ENCODE assay signal across 8 cellular contexts in genomic region chr4:1793496-1793840, GRCh38. TPM values are rescaled to one million over a fixed set of nuclear protein-coding genes. Genes with fewer than 3 reads are reported as not detected.
A peak's percentile ranks its signal among the peaks of the same experiment; 100 is the strongest.
DNase-seq lines count a peak whose midpoint lies in the region; ATAC-seq and TF ChIP-seq lines count a peak whose summit lies in the region.

No MANE protein-coding gene starts in this region.

- H3K9me3 Mint-ChIP-seq in activated naive CD8-positive, alpha-beta T cell treated with anti-CD3 and anti-CD28 coated beads, Interleukin-2, amount 10 ng/mL, durations not matched to agents 7 days and 5 days: no peaks in the 10 kb centered on the region

- POLR2A ChIA-PET in activated naive CD8-positive, alpha-beta T cell treated with anti-CD3 and anti-CD28 coated beads, Interleukin-2, amount 10 ng/mL, durations not matched to agents 7 days and 5 days (lab: Charles Lee): no interaction called here

- no peaks in the 10 kb centered on the region for H3K36me3 Mint-ChIP-seq in activated naive CD8-positive, alpha-beta T cell treated with anti-CD3 and anti-CD28 coated beads, Interleukin-2, amount 10 ng/mL, durations not matched to agents 7 days and 5 days

- no peak overlapping the region for H2AFZ ChIP-seq in MM.1S (ENCODE audit: low read length)

- no peaks in the 10 kb centered on the region for H3K4me1 Mint-ChIP-seq in activated naive CD8-positive, alpha-beta T cell treated with anti-CD3 and anti-CD28 coated beads, Interleukin-2, amount 10 ng/mL, durations not matched to agents 7 days and 5 days

- H3K4me3 ChIP-seq in MM.1S (ENCODE audit: low read length) (peak overlapping the region; percentile 40; the same call in 1 of the 2 replicates), kidney epithelial cell (ENCODE audit: low read depth, low read length) (peak overlapping the region; percentile 41)

- H3K79me2 ChIP-seq in MM.1S (ENCODE audit: low read length): no peaks in the 10 kb centered on the region

- no peak overlapping the region for H3K4me3 Mint-ChIP-seq in activated naive CD8-positive, alpha-beta T cell treated with anti-CD3 and anti-CD28 coated beads, Interleukin-2, amount 10 ng/mL, durations not matched to agents 7 days and 5 days

- H3K27me3 Mint-ChIP-seq in activated naive CD8-positive, alpha-beta T cell treated with anti-CD3 and anti-CD28 coated beads, Interleukin-2, amount 10 ng/mL, durations not matched to agents 7 days and 5 days: peaks cover 31% of the 10 kb centered on the region

- H3K27ac Mint-ChIP-seq in activated naive CD8-positive, alpha-beta T cell treated with anti-CD3 and anti-CD28 coated beads, Interleukin-2, amount 10 ng/mL, durations not matched to agents 7 days and 5 days: no peak overlapping the region

- DNase-seq in MM.1S: peak; percentile 15
- DNase-seq in activated naive CD8-positive, alpha-beta T cell treated with anti-CD3 and anti-CD28 coated beads, Interleukin-2, amount 10 ng/mL, durations not matched to agents 7 days and 5 days: peak; percentile 64
- DNase-seq in kidney epithelial cell (ENCODE audit: low read depth): no peak
- DNase-seq in stromal cell of bone marrow (ENCODE audit: low read depth): peak; percentile 6
- no peak for DNase-seq in NCI-H1048 (lab: John Stamatoyannopoulos, UW)
- DNase-seq in T1000 (lab: John Stamatoyannopoulos, UW): no peak
- DNase-seq in kidney glomerular epithelial cell (lab: John Stamatoyannopoulos, UW): no peak

- H3K9ac ChIP-seq in MM.1S (ENCODE audit: low read length): no peak overlapping the region

- H3K4me2 ChIP-seq in MM.1S (ENCODE audit: low read depth, low read length): no peak overlapping the region

- H3K27ac ChIP-seq in MM.1S (ENCODE audit: low read length): no peak overlapping the region

- ATAC-seq in GM19023 (IDR thresholded peaks at IDR 0.05; ENCODE audit: unreplicated experiment): peak; percentile 21
- peak; percentile 51 for ATAC-seq in activated naive CD8-positive, alpha-beta T cell treated with anti-CD3 and anti-CD28 coated beads, Interleukin-2, amount 10 ng/mL, durations not matched to agents 7 days and 5 days (ENCODE audit: low read depth)

- no peaks in the 10 kb centered on the region for H3K36me3 ChIP-seq in MM.1S (replicated peaks; ENCODE audit: insufficient read depth, low read length)
- H3K36me3 ChIP-seq in kidney epithelial cell (ENCODE audit: control insufficient read depth, insufficient read depth, low read length): no peaks in the 10 kb centered on the region

- no peaks in the 10 kb centered on the region for H3F3A ChIP-seq in MM.1S (ENCODE audit: insufficient read depth, low read length)

- H3K9me2 ChIP-seq in MM.1S (replicated peaks; ENCODE audit: insufficient read depth, low read length): no peaks in the 10 kb centered on the region

- no peaks in the 10 kb centered on the region for H3K4me1 ChIP-seq in MM.1S (ENCODE audit: low read length)

- TF ChIP-seq CTCF in MM.1S (IDR thresholded peaks at IDR 0.05; ENCODE audit: low read length) (no peak), kidney epithelial cell (IDR thresholded peaks at IDR 0.05; ENCODE audit: insufficient read depth, low read length, poor library complexity, severe bottlenecking) (no peak)

- H4K20me1 ChIP-seq in MM.1S (ENCODE audit: insufficient read depth, low read length): no peaks in the 10 kb centered on the region

- H3K9me3 ChIP-seq in MM.1S (replicated peaks; ENCODE audit: insufficient read depth, low read length): no peaks in the 10 kb centered on the region

- peaks cover 74% of the 10 kb centered on the region for H3K27me3 ChIP-seq in MM.1S (replicated peaks; ENCODE audit: insufficient read depth, low read length)
- peaks cover 60% of the 10 kb centered on the region for H3K27me3 ChIP-seq in kidney epithelial cell (ENCODE audit: control insufficient read depth, insufficient read depth, low read length)

RNA-seq across cellular contexts. Expression of gene FGFR3, which starts 0.4 kb away (rescaled TPM):
- under 1 TPM in 1 of 2 experiments, not detected in 1; 0.14 TPM for total RNA-seq in activated naive CD8-positive, alpha-beta T cell treated with anti-CD3 and anti-CD28 coated beads, Interleukin-2, amount 10 ng/mL, durations not matched to agents 7 days and 5 days
- 2.1 and 3.2 TPM in 2 replicates for total RNA-seq in kidney epithelial cell

Comparison
In these comparisons a context has a peak if more than half of its experiments do, and no peak if none do; other contexts are left out.
1. DNase-seq: peak in MM.1S (single experiment), activated naive CD8-positive, alpha-beta T cell treated with anti-CD3 and anti-CD28 coated beads, Interleukin-2, amount 10 ng/mL, durations not matched to agents 7 days and 5 days (single experiment) and stromal cell of bone marrow (single experiment); none in kidney epithelial cell (single experiment), NCI-H1048 (single experiment), T1000 (single experiment) and kidney glomerular epithelial cell (single experiment).